In the genomic region with DNA sequence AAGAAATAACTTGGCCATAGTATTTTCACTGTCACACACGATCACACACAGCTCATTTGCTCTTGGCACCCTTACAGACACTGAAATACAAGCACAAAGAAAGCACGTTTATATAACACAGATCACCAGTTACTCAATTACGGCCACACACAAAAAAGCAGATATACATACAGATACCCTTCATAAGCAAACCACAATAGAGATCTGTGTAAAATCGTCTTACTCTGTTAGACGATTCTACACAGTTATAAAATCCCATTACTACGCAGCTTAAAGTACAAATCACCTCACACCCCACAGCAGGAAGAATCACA, we compare ENCODE assay signal across 8 cellular contexts. TPM values are rescaled to one million over a fixed set of nuclear protein-coding genes. Genes with fewer than 3 reads are reported as not detected.
A peak's percentile ranks its signal among the peaks of the same experiment; 100 is the strongest.
DNase-seq lines count a peak whose midpoint lies in the region; ATAC-seq and TF ChIP-seq lines count a peak whose summit lies in the region.

No MANE protein-coding gene starts in this region.

- no peaks in the 10 kb centered on the region for H3K4me1 ChIP-seq in A673 (ENCODE audit: insufficient read depth, low read length, poor library complexity, severe bottlenecking)
- peaks cover 10 to 27% of the 10 kb centered on the region in 2 donors for H3K4me1 ChIP-seq in thoracic aorta (ENCODE audit: control insufficient read depth in 1 of 2, low read depth in 2 of 2)

- no peaks in the 10 kb centered on the region for H3K27me3 ChIP-seq in A673 (replicated peaks; ENCODE audit: insufficient read depth, low read depth, low read length, poor library complexity)
- no peaks in the 10 kb centered on the region for H3K27me3 ChIP-seq in kidney epithelial cell (ENCODE audit: control insufficient read depth, insufficient read depth, low read length)
- no peaks in the 10 kb centered on the region for H3K27me3 ChIP-seq in thoracic aorta (replicated peaks; ENCODE audit: insufficient read depth)

- POLR2A ChIA-PET in A673 (lab: Charles Lee; ENCODE audit: low non-redundant PET): no interaction called here

- DNase-seq in A673 (ENCODE audit: low spot score) (peak; percentile 6), HFFc6 (peak; percentile 1), kidney epithelial cell (ENCODE audit: low read depth) (no peak), thoracic aorta (ENCODE audit: low spot score) (no peak), retina (no peak), activated gamma-delta T cell treated with Interleukin-2 at 50 U/mL for 16 hours (no peak)
- no peak for DNase-seq in activated naive CD8-positive, alpha-beta T cell treated with anti-CD3 and anti-CD28 coated beads, Interleukin-2, amount 50 U/mL, for 24 hours

- H3K36me3 ChIP-seq in A673 (ENCODE audit: insufficient read depth, low read length, poor library complexity, severe bottlenecking) (no peaks in the 10 kb centered on the region), kidney epithelial cell (ENCODE audit: control insufficient read depth, insufficient read depth, low read length) (no peaks in the 10 kb centered on the region), thoracic aorta (no peaks in the 10 kb centered on the region)

- peak overlapping the region; percentile 74 for H3K27ac ChIP-seq in A673 (ENCODE audit: low read depth, low read length, poor library complexity, severe bottlenecking)
- peak overlapping the region; percentile 70 to 88 for H3K27ac ChIP-seq in thoracic aorta

- peaks cover 48% of the 10 kb centered on the region for H3K36me3 Mint-ChIP-seq in HFFc6 (ENCODE audit: low read depth)
- H3K36me3 Mint-ChIP-seq in activated naive CD8-positive, alpha-beta T cell treated with anti-CD3 and anti-CD28 coated beads, Interleukin-2, amount 50 U/mL, for 24 hours (ENCODE audit: low read depth): peaks cover 36% of the 10 kb centered on the region

- peak overlapping the region; percentile 74 for H3K27ac Mint-ChIP-seq in HFFc6
- H3K27ac Mint-ChIP-seq in activated naive CD8-positive, alpha-beta T cell treated with anti-CD3 and anti-CD28 coated beads, Interleukin-2, amount 50 U/mL, for 24 hours: peak overlapping the region; percentile 93

- H3K4me3 ChIP-seq in A673 (ENCODE audit: low read depth, low read length, poor library complexity, severe bottlenecking): peak overlapping the region; percentile 86
- H3K4me3 ChIP-seq in kidney epithelial cell (ENCODE audit: low read depth, low read length): peak overlapping the region; percentile 98
- peak overlapping the region; percentile 83 for H3K4me3 ChIP-seq in thoracic aorta

- peak overlapping the region; percentile 97 for H3K4me3 Mint-ChIP-seq in HFFc6
- peak overlapping the region; percentile 98 for H3K4me3 Mint-ChIP-seq in activated naive CD8-positive, alpha-beta T cell treated with anti-CD3 and anti-CD28 coated beads, Interleukin-2, amount 50 U/mL, for 24 hours

- ATAC-seq in activated naive CD8-positive, alpha-beta T cell treated with anti-CD3 and anti-CD28 coated beads, Interleukin-2, amount 50 U/mL, for 24 hours: no peak
- no peak for ATAC-seq in thoracic aorta (ENCODE audit: insufficient number of reproducible peaks, low FRiP score, low read depth)
- no peak for ATAC-seq in HG03139 (IDR thresholded peaks at IDR 0.05; ENCODE audit: unreplicated experiment)

- TF ChIP-seq CTCF in A673 (conservative IDR thresholded peaks at IDR 0.05; ENCODE audit: low read depth, low read length): no peak
- TF ChIP-seq CTCF in HFFc6 (IDR thresholded peaks at IDR 0.05): no peak
- TF ChIP-seq CTCF in kidney epithelial cell (IDR thresholded peaks at IDR 0.05; ENCODE audit: insufficient read depth, low read length, poor library complexity, severe bottlenecking): no peak
- TF ChIP-seq CTCF in thoracic aorta (IDR thresholded peaks at IDR 0.05): no peak

- CTCF ChIA-PET in A673 (lab: Charles Lee): no interaction called here

- H3K9me3 ChIP-seq in A673 (ENCODE audit: low read depth, low read length, poor library complexity, severe bottlenecking) (peaks cover 25% of the 10 kb centered on the region), thoracic aorta (peaks cover 8% of the 10 kb centered on the region)

- H3K9me3 Mint-ChIP-seq in HFFc6: peaks cover 35% of the 10 kb centered on the region
- peaks cover 26% of the 10 kb centered on the region for H3K9me3 Mint-ChIP-seq in activated naive CD8-positive, alpha-beta T cell treated with anti-CD3 and anti-CD28 coated beads, Interleukin-2, amount 50 U/mL, for 24 hours

- H3K4me1 Mint-ChIP-seq in HFFc6 (ENCODE audit: low read depth): peaks cover 22% of the 10 kb centered on the region; the same call in 1 of the 2 replicates
- peaks cover 33% of the 10 kb centered on the region for H3K4me1 Mint-ChIP-seq in activated naive CD8-positive, alpha-beta T cell treated with anti-CD3 and anti-CD28 coated beads, Interleukin-2, amount 50 U/mL, for 24 hours

- no peaks in the 10 kb centered on the region; the same call in 1 of the 2 replicates for H3K27me3 Mint-ChIP-seq in HFFc6 (ENCODE audit: insufficient read depth)
- no peaks in the 10 kb centered on the region for H3K27me3 Mint-ChIP-seq in activated naive CD8-positive, alpha-beta T cell treated with anti-CD3 and anti-CD28 coated beads, Interleukin-2, amount 50 U/mL, for 24 hours

- intact Hi-C loops in A673 (cut with micrococcal nuclease; ENCODE audit: unreplicated experiment): no loop called here

- BruUV-seq in A673 (replicated peaks; lab: Mats Ljungman, UMichigan): TSS peak; percentile 91

RNA-seq across cellular contexts. Expression of gene ZNF420, which starts 0.7 kb away (rescaled TPM):
- total RNA-seq in A673 (2021): 10.6 and 13.7 TPM in 2 replicates
- total RNA-seq in HFFc6 (2021; fragmentation: NEBNext Ultra II Directional; extraction: Animal tissue kit (Norgen Biotek cat#: 25700)): 1 to 10 TPM; 3.6 to 6.3 (median 5.7) TPM
- 5.8 and 9.1 TPM in 2 replicates for total RNA-seq in kidney epithelial cell
- 10 to 100 TPM in 1 of 2 donors, 1 to 10 TPM in 1; 1.8 to 17.5 TPM for total RNA-seq in thoracic aorta

Comparison
In these comparisons a context has a peak if more than half of its experiments do, and no peak if none do; other contexts are left out.
1. DNase-seq: peak in A673 (single experiment) and HFFc6 (single experiment); none in activated naive CD8-positive, alpha-beta T cell treated with anti-CD3 and anti-CD28 coated beads, Interleukin-2, amount 50 U/mL, for 24 hours (single experiment), kidney epithelial cell (single experiment), thoracic aorta (single experiment), retina (single experiment) and activated gamma-delta T cell treated with Interleukin-2 at 50 U/mL for 16 hours (single experiment).
2. Peak in every context shown above with its lines, with median percentiles within 50 percentile points of each other: H3K4me3 ChIP-seq.